Comparison of ENCODE assay signal across 9 cellular contexts in genomic region chr15:65132841-65133549, GRCh38. TPM values are rescaled to one million over a fixed set of nuclear protein-coding genes. Genes with fewer than 3 reads are reported as not detected.
DNase-seq lines count a peak whose midpoint lies in the region; ATAC-seq and TF ChIP-seq lines count a peak whose summit lies in the region.
"Had no signal": no experiment of that assay in that cellular context is flagged by ENCODE, and none has a peak within 500 bp of the region (broad histone marks: within the 10 kb centered on the region; RNA-seq: fewer than 3 reads in every experiment).

No MANE protein-coding gene starts in this region.

- in situ Hi-C loops in KBM-7 (cut with MboI; ENCODE audit: low pct_unique_long_range_greater_than_20kb, low sequenced_read_pairs), result no loop called here

- H3K9me3 ChIP-seq in tibial artery, result no peaks in the 10 kb centered on the region

- DNase-seq in GM10266 (ENCODE audit: extremely low spot score) (peak; percentile 71), KBM-7 (peak; percentile 75), epithelial cell of esophagus (ENCODE audit: low read depth) (peak; percentile 49), myocyte (ENCODE audit: low read depth) (peak; percentile 52), tibial artery (no peak)
- peak; percentile 34 for DNase-seq in activated CD4-positive, alpha-beta memory T cell treated with anti-CD3 and anti-CD28 coated beads for 36 hours

- intact Hi-C loops in activated CD4-positive, alpha-beta memory T cell treated with anti-CD3 and anti-CD28 coated beads for 36 hours (cut with micrococcal nuclease), result loop anchor here (2.0 to 5.0 kb wide), 2 partner anchors 52 to 164 kb away; partner anchors contain the start of genes CLPX and RNU5A-1
- intact Hi-C loops in tibial artery (cut with DNase I; ENCODE audit: low total_unique reads), result loop anchor here (10.0 kb wide), 1 partner anchor 52 kb away; the partner anchor contains the start of gene CLPX

- no peaks in the 10 kb centered on the region for H3K27me3 ChIP-seq in tibial artery

- peaks cover 13% of the 10 kb centered on the region for H3K9me3 Mint-ChIP-seq in activated CD4-positive, alpha-beta memory T cell treated with anti-CD3 and anti-CD28 coated beads for 36 hours

- peaks cover 28% of the 10 kb centered on the region for H3K4me1 Mint-ChIP-seq in activated CD4-positive, alpha-beta memory T cell treated with anti-CD3 and anti-CD28 coated beads for 36 hours (ENCODE audit: low read depth)

- CTCF ChIA-PET in activated CD4-positive, alpha-beta memory T cell treated with anti-CD3 and anti-CD28 coated beads for 36 hours (lab: Charles Lee), result interaction anchor here (1.0 kb wide), 1 partner anchor 18 kb away, joined by 3 read pairs; no protein-coding TSS in a partner anchor

- peaks cover 0 to 33% (median 20%) of the 10 kb centered on the region in 4 donors for H3K4me1 ChIP-seq in tibial artery

- POLR2A ChIA-PET in activated CD4-positive, alpha-beta memory T cell treated with anti-CD3 and anti-CD28 coated beads for 36 hours (lab: Charles Lee), result interaction anchor here (0.5 to 1.0 kb wide), 4 partner anchors 46 to 860 kb away, joined by 3 to 4 read pairs (median 3); partner anchors contain the start of gene RNU5B-1

- peak overlapping the region; percentile 85 for H3K4me3 Mint-ChIP-seq in activated CD4-positive, alpha-beta memory T cell treated with anti-CD3 and anti-CD28 coated beads for 36 hours

- H3K4me3 ChIP-seq in epithelial cell of esophagus (ENCODE audit: low read length), result peak overlapping the region; percentile 84
- H3K4me3 ChIP-seq in tibial artery, result peak overlapping the region; percentile 84 to 95

- H3K36me3 ChIP-seq in tibial artery, result peaks cover 11 to 19% (median 14%) of the 10 kb centered on the region in 3 donors

- peak overlapping the region; percentile 90 to 91 for H3K27ac ChIP-seq in tibial artery

- peak overlapping the region; percentile 71 for H3K27ac Mint-ChIP-seq in activated CD4-positive, alpha-beta memory T cell treated with anti-CD3 and anti-CD28 coated beads for 36 hours

- H3K27me3 Mint-ChIP-seq in activated CD4-positive, alpha-beta memory T cell treated with anti-CD3 and anti-CD28 coated beads for 36 hours, result no peaks in the 10 kb centered on the region

- H3K36me3 Mint-ChIP-seq in activated CD4-positive, alpha-beta memory T cell treated with anti-CD3 and anti-CD28 coated beads for 36 hours, result peaks cover 25% of the 10 kb centered on the region

- peak; percentile 37 for ATAC-seq in GM21825 (IDR thresholded peaks at IDR 0.05; ENCODE audit: unreplicated experiment)
- ATAC-seq in GM21447 (IDR thresholded peaks at IDR 0.05; ENCODE audit: unreplicated experiment), result no peak

- TF ChIP-seq CTCF in GM10266 (IDR thresholded peaks at IDR 0.05; ENCODE audit: control insufficient read depth, insufficient read depth, low read depth, missing control alignments) (no peak), epithelial cell of esophagus (IDR thresholded peaks at IDR 0.05; ENCODE audit: insufficient read depth, low read depth, low read length, missing control alignments) (no peak), tibial artery (IDR thresholded peaks at IDR 0.05) (no peak)

RNA-seq across cellular contexts. Expression of gene PDCD7, which starts 0.6 kb away (rescaled TPM):
- 10 to 100 TPM; 32.8 to 33.0 TPM for total RNA-seq in activated CD4-positive, alpha-beta memory T cell treated with anti-CD3 and anti-CD28 coated beads for 36 hours
- 19.5 and 20.2 TPM in 2 replicates for total RNA-seq in myocyte
- 10.8 TPM for polyA plus RNA-seq in myocyte (2012)

RNA-seq across cellular contexts. Expression of gene UBAP1L, which starts 18.0 kb away (rescaled TPM):
- 1 to 10 TPM; 2.1 to 2.4 TPM for total RNA-seq in activated CD4-positive, alpha-beta memory T cell treated with anti-CD3 and anti-CD28 coated beads for 36 hours
- total RNA-seq in myocyte, result 0.88 and 1.6 TPM in 2 replicates
- polyA plus RNA-seq in myocyte (2012), result 1.6 TPM

RNA-seq across cellular contexts. Expression of gene CLPX, which starts 52.1 kb away (rescaled TPM):
- total RNA-seq in activated CD4-positive, alpha-beta memory T cell treated with anti-CD3 and anti-CD28 coated beads for 36 hours, result 10 to 100 TPM; 58.8 to 64.8 TPM
- 37.2 and 40.7 TPM in 2 replicates for total RNA-seq in myocyte
- 19.9 TPM for polyA plus RNA-seq in myocyte (2012)

RNA-seq across cellular contexts. Expression of gene KBTBD13, which starts 56.4 kb away (rescaled TPM):
- total RNA-seq in activated CD4-positive, alpha-beta memory T cell treated with anti-CD3 and anti-CD28 coated beads for 36 hours, result not detected
- 0.13 TPM in 1 of 2 replicates, not detected in the other for total RNA-seq in myocyte
- polyA plus RNA-seq in myocyte (2012), result 0.03 TPM
- total RNA-seq: pulmonary artery endothelial cell had no signal

Comparison
In these comparisons a context has a peak if more than half of its experiments do, and no peak if none do; other contexts are left out.
1. DNase-seq: peak in GM10266 (single experiment), KBM-7 (single experiment), activated CD4-positive, alpha-beta memory T cell treated with anti-CD3 and anti-CD28 coated beads for 36 hours (single experiment), epithelial cell of esophagus (single experiment) and myocyte (single experiment); none in tibial artery (0 of 2).